Comparison of ENCODE assay signal across 8 cellular contexts in genomic region chr4:15682340-15682725, GRCh38. TPM values are rescaled to one million over a fixed set of nuclear protein-coding genes. Genes with fewer than 3 reads are reported as not detected.
A peak's percentile ranks its signal among the peaks of the same experiment; 100 is the strongest.
DNase-seq lines count a peak whose midpoint lies in the region; ATAC-seq, FAIRE-seq and TF ChIP-seq lines count a peak whose summit lies in the region.

No MANE protein-coding gene starts in this region.

- ATAC-seq in HG02610 (IDR thresholded peaks at IDR 0.05; ENCODE audit: unreplicated experiment) (no peak), HG03520 (IDR thresholded peaks at IDR 0.05; ENCODE audit: unreplicated experiment) (no peak), HG02885 (IDR thresholded peaks at IDR 0.05; ENCODE audit: poor library complexity, unreplicated experiment) (no peak), GM21526 (IDR thresholded peaks at IDR 0.05; ENCODE audit: low FRiP score, unreplicated experiment) (no peak)

- peaks cover 73% of the 10 kb centered on the region for H3K79me2 ChIP-seq in fibroblast of lung (ENCODE audit: control insufficient read depth, insufficient read depth, low read length)

- H3K27me3 ChIP-seq in SJSA1 (replicated peaks) = no peaks in the 10 kb centered on the region
- no peaks in the 10 kb centered on the region for H3K27me3 ChIP-seq in fibroblast of lung (ENCODE audit: control insufficient read depth, insufficient read depth, low read length)

- H3K27ac ChIP-seq in SJSA1 (peak overlapping the region; percentile 91), fibroblast of lung (ENCODE audit: insufficient read depth, low read length) (peak overlapping the region; percentile 92)

- H3K9me3 ChIP-seq in SJSA1 (replicated peaks) (no peaks in the 10 kb centered on the region), fibroblast of lung (ENCODE audit: control insufficient read depth, insufficient read depth, low read depth, low read length) (no peaks in the 10 kb centered on the region)

- TF ChIP-seq CTCF in fibroblast of lung (conservative IDR thresholded peaks at IDR 0.05 in 1 of 2, IDR thresholded peaks at IDR 0.05 in 1 of 2; ENCODE audit: low read depth in 1 of 2, low read length in 2 of 2) = no peak

- H3K9ac ChIP-seq in fibroblast of lung (ENCODE audit: insufficient read depth, low read length) = peak overlapping the region; percentile 89

- H3K36me3 ChIP-seq in SJSA1 (peaks cover 36% of the 10 kb centered on the region), fibroblast of lung (ENCODE audit: control insufficient read depth, insufficient read depth, low read length) (peaks cover 3% of the 10 kb centered on the region)

- peak; percentile 85 for FAIRE-seq in GM19239 (lab: Jason Lieb, UNC)

- peak overlapping the region; percentile 83 for H3K4me2 ChIP-seq in fibroblast of lung (ENCODE audit: extremely low read depth, insufficient read depth, low read length)

- no peak overlapping the region for H2AFZ ChIP-seq in fibroblast of lung (ENCODE audit: low read length)

- DNase-seq in GM19239 (ENCODE audit: insufficient read length, low spot score) (no peak), SJSA1 (ENCODE audit: low read depth in 1 of 2, low spot score in 2 of 2) (no peak), fibroblast of lung (ENCODE audit: low read depth in 2 of 2) (no peak), putamen (ENCODE audit: low spot score) (peak; percentile 22)

- H3K4me1 ChIP-seq in SJSA1 (replicated peaks) = peaks cover 15% of the 10 kb centered on the region
- peaks cover 10% of the 10 kb centered on the region for H3K4me1 ChIP-seq in fibroblast of lung (ENCODE audit: control insufficient read depth, extremely low read depth, insufficient read depth, low read length)

- H3K4me3 ChIP-seq in SJSA1 = peak overlapping the region; percentile 59
- H3K4me3 ChIP-seq in fibroblast of lung (replicated peaks in 1 of 4; ENCODE audit: control extremely low read depth in 1 of 4, insufficient read depth in 1 of 4, low read depth in 3 of 4, low read length in 4 of 4) = peak overlapping the region; percentile 80 to 96 (median 82)

- no peaks in the 10 kb centered on the region for H4K20me1 ChIP-seq in fibroblast of lung (ENCODE audit: control insufficient read depth, extremely low read depth, insufficient read depth, low read length)

RNA-seq across cellular contexts. Expression of gene FAM200B, which starts 0.7 kb away (rescaled TPM):
- 45.3 and 52.8 TPM in 2 replicates for total RNA-seq in SJSA1 (2014; rRNA removed; shearing (Covaris generic))
- total RNA-seq in fibroblast of lung = 20.5 and 22.6 TPM in 2 replicates
- 31.6 and 35.1 TPM in 2 replicates for polyA plus RNA-seq in fibroblast of lung
- 37.2 and 40.7 TPM in 2 replicates for polyA plus RNA-seq in fibroblast of lung (2012)
- polyA minus RNA-seq in fibroblast of lung (ENCODE audit: low replicate concordance) = 0.12 and 1.2 TPM in 2 replicates

RNA-seq across cellular contexts. Expression of gene BST1, which starts 20.5 kb away (rescaled TPM):
- 14.2 and 19.3 TPM in 2 replicates for total RNA-seq in SJSA1 (2014; rRNA removed; shearing (Covaris generic))
- total RNA-seq in fibroblast of lung = 14.6 and 15.7 TPM in 2 replicates
- polyA plus RNA-seq in fibroblast of lung = 24.0 and 48.8 TPM in 2 replicates
- 19.5 and 38.6 TPM in 2 replicates for polyA plus RNA-seq in fibroblast of lung (2012)
- 4.0 and 10.6 TPM in 2 replicates for polyA minus RNA-seq in fibroblast of lung (ENCODE audit: low replicate concordance)

RNA-seq across cellular contexts. Expression of gene FBXL5, which starts 27.2 kb away (rescaled TPM):
- 32.2 and 44.7 TPM in 2 replicates for total RNA-seq in SJSA1 (2014; rRNA removed; shearing (Covaris generic))
- 120 and 131 TPM in 2 replicates for total RNA-seq in fibroblast of lung
- polyA plus RNA-seq in fibroblast of lung = 52.9 and 53.0 TPM in 2 replicates
- polyA plus RNA-seq in fibroblast of lung (2012) = 30.8 and 35.4 TPM in 2 replicates
- polyA minus RNA-seq in fibroblast of lung (ENCODE audit: low replicate concordance) = 26.5 and 29.9 TPM in 2 replicates
